25 cellular contexts compared by ENCODE assay signal in genomic region chr10:132270721-132271457, GRCh38.
"Had no signal": no experiment of that assay in that cellular context is flagged by ENCODE, and none has a peak within 500 bp of the region (broad histone marks: within the 10 kb centered on the region; RNA-seq: fewer than 3 reads in every experiment).

No MANE protein-coding gene starts in this region.

- H3K27me3 Mint-ChIP-seq: central memory CD8-positive, alpha-beta T cell; stimulated activated naive B cell treated with anti-CD40 and anti-IgM and Interleukin-4, amounts not matched to agents 10 μg/mL and 1 μg/mL and 100 μg/mL, for 72 hours; stimulated activated naive CD8-positive, alpha-beta T cell treated with anti-CD3 and anti-CD28 coated beads, Interleukin-15, Interleukin-2, amounts not matched to agents 100 ng/mL and 50 ng/mL, for 24 hours had no signal

- H3K36me3 ChIP-seq: esophagus squamous epithelium, pancreas, thoracic aorta, tibial nerve, upper lobe of left lung, uterus had no signal

- H3K27ac ChIP-seq: coronary artery, esophagus squamous epithelium, pancreas, skin epidermis, thoracic aorta, upper lobe of left lung, uterus had no signal

- H3K27me3 ChIP-seq: esophagus squamous epithelium, pancreas, tibial nerve, upper lobe of left lung, uterus had no signal

- H3K4me3 ChIP-seq: coronary artery, esophagus squamous epithelium, pancreas, skin epidermis, thoracic aorta, tibial nerve, upper lobe of left lung, uterus had no signal

- H3K9me3 ChIP-seq: esophagus squamous epithelium, pancreas, thoracic aorta, tibial nerve, upper lobe of left lung, uterus had no signal

- H3K27ac Mint-ChIP-seq: immature natural killer cell; naive thymus-derived CD8-positive, alpha-beta T cell; nephron progenitor cell; progenitor cell of endocrine pancreas; stimulated activated naive B cell treated with anti-CD40 and anti-IgM and Interleukin-4, amounts not matched to agents 10 μg/mL and 1 μg/mL and 100 μg/mL, for 72 hours; stimulated activated naive CD8-positive, alpha-beta T cell treated with anti-CD3 and anti-CD28 coated beads, Interleukin-15, Interleukin-2, amounts not matched to agents 100 ng/mL and 50 ng/mL, for 24 hours had no signal

- H3K4me3 Mint-ChIP-seq: central memory CD8-positive, alpha-beta T cell; immature natural killer cell; naive thymus-derived CD8-positive, alpha-beta T cell; nephron progenitor cell; stimulated activated naive B cell treated with anti-CD40 and anti-IgM and Interleukin-4, amounts not matched to agents 10 μg/mL and 1 μg/mL and 100 μg/mL, for 72 hours; stimulated activated naive CD8-positive, alpha-beta T cell treated with anti-CD3 and anti-CD28 coated beads, Interleukin-15, Interleukin-2, amounts not matched to agents 100 ng/mL and 50 ng/mL, for 24 hours had no signal

- H3K4me1 ChIP-seq: pancreas had no signal

- ATAC-seq: left lobe of liver; naive thymus-derived CD8-positive, alpha-beta T cell; stimulated activated naive B cell treated with anti-CD40 and anti-IgM and Interleukin-4, amounts not matched to agents 10 μg/mL and 1 μg/mL and 100 μg/mL, for 72 hours had no signal

- H3K9me3 Mint-ChIP-seq: immature natural killer cell; naive thymus-derived CD8-positive, alpha-beta T cell had no signal

- DNase-seq: dermis blood vessel endothelial cell; effector memory CD4-positive, alpha-beta T cell; erythroblast; esophagus squamous epithelium; foreskin melanocyte; hypothalamus; immature natural killer cell; mammary epithelial cell; nephron progenitor cell; occipital lobe; stimulated activated CD4-positive, alpha-beta T cell treated with anti-CD3 and anti-CD28 coated beads, Interleukin-15, amount 100 ng/mL, for 24 hours; stimulated activated CD4-positive, alpha-beta T cell treated with anti-CD3 and anti-CD28 coated beads, Interleukin-2, amount 100 ng/mL, for 48 hours; stimulated activated naive B cell treated with anti-CD40 and anti-IgM and Interleukin-4, amounts not matched to agents 10 μg/mL and 1 μg/mL and 100 μg/mL, for 72 hours; uterus had no signal
